ENCODE assay signal across 25 cellular contexts in genomic region chr13:28441533-28441928, GRCh38. TPM values are rescaled to one million over a fixed set of nuclear protein-coding genes. Genes with fewer than 3 reads are reported as not detected.
"Had no signal": no experiment of that assay in that cellular context is flagged by ENCODE, and none has a peak within 500 bp of the region (broad histone marks: within the 10 kb centered on the region; RNA-seq: fewer than 3 reads in every experiment).

No MANE protein-coding gene starts in this region.

- H3K4me1 ChIP-seq: colonic mucosa, foreskin keratinocyte, gastroesophageal sphincter, lower lobe of right lung, psoas muscle, sigmoid colon, tibial nerve had no signal

- H3K27ac Mint-ChIP-seq: dendritic cell treated with granulocyte-macrophage colony-stimulating factor and Interleukin-4, amounts not matched to agents 40 ng/mL and 50 ng/mL, for 4 days; endodermal cell; naive thymus-derived CD8-positive, alpha-beta T cell; nephron progenitor cell; stimulated activated memory B cell treated with anti-CD40 and anti-IgM and Interleukin-4, amounts not matched to agents 10 μg/mL and 1 μg/mL and 100 μg/mL, for 72 hours; stimulated activated naive CD8-positive, alpha-beta T cell treated with anti-CD3 and anti-CD28 coated beads, Interleukin-15, Interleukin-2, amounts not matched to agents 100 ng/mL and 50 ng/mL, for 24 hours had no signal

- H3K4me1 Mint-ChIP-seq: naive thymus-derived CD8-positive, alpha-beta T cell; nephron progenitor cell; stimulated activated memory B cell treated with anti-CD40 and anti-IgM and Interleukin-4, amounts not matched to agents 10 μg/mL and 1 μg/mL and 100 μg/mL, for 72 hours had no signal

- H3K36me3 Mint-ChIP-seq: stimulated activated memory B cell treated with anti-CD40 and anti-IgM and Interleukin-4, amounts not matched to agents 10 μg/mL and 1 μg/mL and 100 μg/mL, for 72 hours had no signal

- H3K27ac ChIP-seq: colonic mucosa, esophagus muscularis mucosa, foreskin keratinocyte, gastroesophageal sphincter, heart right ventricle, lower lobe of right lung, psoas muscle, sigmoid colon, thoracic aorta, tibial nerve, upper lobe of left lung had no signal

- H3K9me3 ChIP-seq: colonic mucosa, lower lobe of right lung, thoracic aorta, upper lobe of left lung had no signal

- H3K4me3 ChIP-seq: colonic mucosa, esophagus muscularis mucosa, gastroesophageal sphincter, heart right ventricle, lower lobe of right lung, psoas muscle, sigmoid colon, thoracic aorta, tibial nerve, upper lobe of left lung had no signal

- H3K4me3 Mint-ChIP-seq: dendritic cell treated with granulocyte-macrophage colony-stimulating factor and Interleukin-4, amounts not matched to agents 40 ng/mL and 50 ng/mL, for 4 days; endodermal cell; naive thymus-derived CD8-positive, alpha-beta T cell; nephron progenitor cell; stimulated activated memory B cell treated with anti-CD40 and anti-IgM and Interleukin-4, amounts not matched to agents 10 μg/mL and 1 μg/mL and 100 μg/mL, for 72 hours; stimulated activated naive CD8-positive, alpha-beta T cell treated with anti-CD3 and anti-CD28 coated beads, Interleukin-15, Interleukin-2, amounts not matched to agents 100 ng/mL and 50 ng/mL, for 24 hours had no signal

- H3K27me3 ChIP-seq: colonic mucosa, gastroesophageal sphincter, heart right ventricle, sigmoid colon, tibial nerve, upper lobe of left lung had no signal

- DNase-seq: colonic mucosa; effector CD8-positive, alpha-beta T cell; endodermal cell; glutamatergic neuron; heart right ventricle; hippocampal formation; left ventricle myocardium superior; lower lobe of right lung; naive thymus-derived CD8-positive, alpha-beta T cell; nephron progenitor cell; nucleus accumbens; posterior cingulate gyrus; psoas muscle; sigmoid colon; stimulated activated CD4-positive, alpha-beta T cell treated with anti-CD3 and anti-CD28 coated beads, Interleukin-4, amount 100 ng/mL, for 4 hours; upper lobe of left lung had no signal

- ATAC-seq: foreskin keratinocyte; gastroesophageal sphincter; left ventricle myocardium superior; lower lobe of right lung; naive thymus-derived CD8-positive, alpha-beta T cell; psoas muscle; stimulated activated memory B cell treated with anti-CD40 and anti-IgM and Interleukin-4, amounts not matched to agents 10 μg/mL and 1 μg/mL and 100 μg/mL, for 72 hours had no signal

- H3K36me3 ChIP-seq: colonic mucosa, gastroesophageal sphincter, sigmoid colon, thoracic aorta, tibial nerve had no signal

RNA-seq across cellular contexts. Expression of gene FLT1, which starts 53.4 kb away (rescaled TPM):
- total RNA-seq: foreskin keratinocyte, myocyte had no signal
- polyA plus RNA-seq: foreskin keratinocyte had no signal
